28 cellular contexts compared by ENCODE assay signal in the genomic region with DNA sequence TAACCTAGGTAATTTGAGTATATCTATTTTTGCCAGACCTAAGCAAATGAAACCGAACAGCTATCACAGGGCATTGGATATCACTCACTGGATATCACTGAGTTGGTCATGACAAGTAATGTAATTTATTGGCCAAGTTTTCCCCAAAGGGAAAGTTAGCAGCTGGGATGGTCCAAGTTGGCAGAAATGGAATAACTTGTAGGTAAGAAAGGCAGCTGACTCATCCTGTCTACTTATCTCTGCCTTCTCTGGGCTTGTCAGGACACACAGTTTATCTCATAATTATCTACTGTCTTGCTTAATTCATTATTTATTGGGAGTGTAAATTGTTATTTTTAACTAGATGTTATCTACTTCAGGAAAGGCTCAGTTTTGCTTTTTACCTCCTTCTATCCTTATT.
"Had no signal": no experiment of that assay in that cellular context is flagged by ENCODE, and none has a peak within 500 bp of the region (broad histone marks: within the 10 kb centered on the region; RNA-seq: fewer than 3 reads in every experiment).

No MANE protein-coding gene starts in this region.

- DNase-seq: natural killer cell; occipital lobe; ovary; posterior cingulate gyrus; psoas muscle; right cardiac atrium; right lobe of liver; sigmoid colon; small intestine; stimulated activated CD4-positive, alpha-beta T cell treated with anti-CD3 and anti-CD28 coated beads, Interleukin-15, amount 100 ng/mL, for 24 hours; stimulated activated CD4-positive, alpha-beta T cell treated with anti-CD3 and anti-CD28 coated beads, Interleukin-2, amount 100 ng/mL, for 24 hours; stimulated activated CD4-positive, alpha-beta T cell treated with anti-CD3 and anti-CD28 coated beads, Interleukin-2, amount 100 ng/mL, for 48 hours; stimulated activated CD4-positive, alpha-beta T cell treated with anti-CD3 and anti-CD28 coated beads, Interleukin-4, amount 100 ng/mL, for 24 hours; stimulated activated naive B cell treated with anti-CD40 and anti-IgM and Interleukin-4, amounts not matched to agents 10 μg/mL and 1 μg/mL and 100 μg/mL, for 72 hours; stimulated activated naive CD4-positive, alpha-beta T cell treated with Interleukin-2 at 50 U/mL for 16 hours; stomach; thyroid gland; trophoblast cell; upper lobe of left lung had no signal

- H3K27me3 Mint-ChIP-seq: progenitor cell of endocrine pancreas; stimulated activated naive B cell treated with anti-CD40 and anti-IgM and Interleukin-4, amounts not matched to agents 10 μg/mL and 1 μg/mL and 100 μg/mL, for 72 hours; stimulated activated naive CD8-positive, alpha-beta T cell treated with anti-CD3 and anti-CD28 coated beads, Interleukin-15, Interleukin-2, amounts not matched to agents 100 ng/mL and 50 ng/mL, for 24 hours had no signal

- H3K4me3 Mint-ChIP-seq: natural killer cell; nephron; neural progenitor cell; stimulated activated effector memory CD8-positive, alpha-beta T cell treated with anti-CD3 and anti-CD28 coated beads, Interleukin-12 subunit alpha, Interleukin-12 subunit beta, amount 100 ng/mL, for 72 hours; stimulated activated naive B cell treated with anti-CD40 and anti-IgM and Interleukin-4, amounts not matched to agents 10 μg/mL and 1 μg/mL and 100 μg/mL, for 72 hours; stimulated activated naive CD8-positive, alpha-beta T cell treated with anti-CD3 and anti-CD28 coated beads, Interleukin-15, Interleukin-2, amounts not matched to agents 100 ng/mL and 50 ng/mL, for 24 hours had no signal

- H3K9me3 Mint-ChIP-seq: stimulated activated naive B cell treated with anti-CD40 and anti-IgM and Interleukin-4, amounts not matched to agents 10 μg/mL and 1 μg/mL and 100 μg/mL, for 72 hours had no signal

- H3K4me3 ChIP-seq: neural progenitor cell, ovary, psoas muscle, right lobe of liver, sigmoid colon, stomach, thoracic aorta, thyroid gland, tibial nerve, upper lobe of left lung had no signal

- H3K36me3 ChIP-seq: neural progenitor cell, ovary, right lobe of liver, sigmoid colon, stomach, thoracic aorta, thyroid gland, tibial nerve, upper lobe of left lung had no signal

- H3K36me3 Mint-ChIP-seq: natural killer cell; neural progenitor cell; stimulated activated effector memory CD8-positive, alpha-beta T cell treated with anti-CD3 and anti-CD28 coated beads, Interleukin-12 subunit alpha, Interleukin-12 subunit beta, amount 100 ng/mL, for 72 hours; stimulated activated naive B cell treated with anti-CD40 and anti-IgM and Interleukin-4, amounts not matched to agents 10 μg/mL and 1 μg/mL and 100 μg/mL, for 72 hours had no signal

- FAIRE-seq: small intestine, urothelium cell line had no signal

- H3K27ac ChIP-seq: neural progenitor cell, ovary, parathyroid adenoma, psoas muscle, right lobe of liver, sigmoid colon, stomach, thoracic aorta, thyroid gland, tibial nerve, upper lobe of left lung had no signal

- H3K4me1 ChIP-seq: neural progenitor cell, parathyroid adenoma, psoas muscle, right lobe of liver, stomach, thyroid gland, tibial nerve, upper lobe of left lung had no signal

- ATAC-seq: natural killer cell; psoas muscle; right cardiac atrium; right lobe of liver; stimulated activated effector memory CD8-positive, alpha-beta T cell treated with anti-CD3 and anti-CD28 coated beads, Interleukin-12 subunit alpha, Interleukin-12 subunit beta, amount 100 ng/mL, for 72 hours; stimulated activated naive B cell treated with anti-CD40 and anti-IgM and Interleukin-4, amounts not matched to agents 10 μg/mL and 1 μg/mL and 100 μg/mL, for 72 hours had no signal

- H3K27me3 ChIP-seq: neural progenitor cell, ovary, right lobe of liver, sigmoid colon, stomach, thyroid gland, tibial nerve, upper lobe of left lung had no signal

- H3K4me1 Mint-ChIP-seq: natural killer cell; nephron; neural progenitor cell; stimulated activated effector memory CD8-positive, alpha-beta T cell treated with anti-CD3 and anti-CD28 coated beads, Interleukin-12 subunit alpha, Interleukin-12 subunit beta, amount 100 ng/mL, for 72 hours; stimulated activated naive B cell treated with anti-CD40 and anti-IgM and Interleukin-4, amounts not matched to agents 10 μg/mL and 1 μg/mL and 100 μg/mL, for 72 hours had no signal

- H3K9me3 ChIP-seq: ovary, psoas muscle, right lobe of liver, sigmoid colon, thoracic aorta, thyroid gland, tibial nerve, upper lobe of left lung had no signal

- H3K27ac Mint-ChIP-seq: natural killer cell; nephron; neural progenitor cell; progenitor cell of endocrine pancreas; stimulated activated effector memory CD8-positive, alpha-beta T cell treated with anti-CD3 and anti-CD28 coated beads, Interleukin-12 subunit alpha, Interleukin-12 subunit beta, amount 100 ng/mL, for 72 hours; stimulated activated naive B cell treated with anti-CD40 and anti-IgM and Interleukin-4, amounts not matched to agents 10 μg/mL and 1 μg/mL and 100 μg/mL, for 72 hours; stimulated activated naive CD8-positive, alpha-beta T cell treated with anti-CD3 and anti-CD28 coated beads, Interleukin-15, Interleukin-2, amounts not matched to agents 100 ng/mL and 50 ng/mL, for 24 hours had no signal
